Comparison of ENCODE assay signal across 19 cellular contexts in genomic region chr13:25169951-25170553, GRCh38. TPM values are rescaled to one million over a fixed set of nuclear protein-coding genes. Genes with fewer than 3 reads are reported as not detected.
A peak's percentile ranks its signal among the peaks of the same experiment; 100 is the strongest.
DNase-seq lines count a peak whose midpoint lies in the region; ATAC-seq and TF ChIP-seq lines count a peak whose summit lies in the region.
"Had no signal": no experiment of that assay in that cellular context is flagged by ENCODE, and none has a peak within 500 bp of the region (broad histone marks: within the 10 kb centered on the region; RNA-seq: fewer than 3 reads in every experiment).

No MANE protein-coding gene starts in this region.

- H3K36me3 ChIP-seq in HUES48 (ENCODE audit: control insufficient read depth, insufficient read depth, low read length) (no peaks in the 10 kb centered on the region), WERI-Rb-1 (peaks cover 61% of the 10 kb centered on the region), iPS-20b (ENCODE audit: insufficient read depth, low read depth, low read length) (no peaks in the 10 kb centered on the region), right atrium auricular region (no peaks in the 10 kb centered on the region)
- H3K36me3 ChIP-seq: ascending aorta, right lobe of liver, SJSA1 had no signal

- H3K4me1 ChIP-seq in HUES48 (ENCODE audit: control insufficient read depth, insufficient read depth, low read length) (peaks cover 33% of the 10 kb centered on the region), iPS-20b (ENCODE audit: insufficient read depth, low read length) (peaks cover 12% of the 10 kb centered on the region; the same call in 1 of the 2 replicates), right atrium auricular region (peaks cover 0 to 13% of the 10 kb centered on the region in 2 donors)
- H3K4me1 ChIP-seq: ascending aorta, right lobe of liver had no signal

- H3K9me3 Mint-ChIP-seq in stimulated activated effector memory CD8-positive, alpha-beta T cell treated with anti-CD3 and anti-CD28 coated beads, Interleukin-12 subunit alpha, Interleukin-12 subunit beta, amount 100 ng/mL, for 72 hours, result no peaks in the 10 kb centered on the region
- H3K9me3 Mint-ChIP-seq: activated T-cell treated with anti-CD3 and anti-CD28 coated beads, Interleukin-2, amount 50 U/mL, for 4 hours; CD4-positive, alpha-beta T cell had no signal

- H3K9me3 ChIP-seq in HUES48 (ENCODE audit: control insufficient read depth, insufficient read depth, low read length), result no peaks in the 10 kb centered on the region
- no peaks in the 10 kb centered on the region for H3K9me3 ChIP-seq in WERI-Rb-1 (ENCODE audit: severe bottlenecking)
- H3K9me3 ChIP-seq in iPS-20b (ENCODE audit: insufficient read depth, low read depth, low read length), result no peaks in the 10 kb centered on the region
- no peaks in the 10 kb centered on the region for H3K9me3 ChIP-seq in right atrium auricular region
- H3K9me3 ChIP-seq: ascending aorta, right lobe of liver, SJSA1 had no signal

- peaks cover 56% of the 10 kb centered on the region for H3K27me3 ChIP-seq in HUES48 (ENCODE audit: control insufficient read depth, insufficient read depth, low read length)
- no peaks in the 10 kb centered on the region for H3K27me3 ChIP-seq in WERI-Rb-1 (ENCODE audit: insufficient read depth, low read depth, severe bottlenecking)
- peaks cover 57% of the 10 kb centered on the region for H3K27me3 ChIP-seq in iPS-20b (ENCODE audit: insufficient read depth, low read length)
- peaks cover 4 to 26% of the 10 kb centered on the region in 2 donors for H3K27me3 ChIP-seq in right atrium auricular region

- DNase-seq in WERI-Rb-1 (peak; percentile 70), right atrium auricular region (ENCODE audit: low spot score) (no peak)
- DNase-seq in stimulated activated effector memory CD8-positive, alpha-beta T cell treated with anti-CD3 and anti-CD28 coated beads, Interleukin-12 subunit alpha, Interleukin-12 subunit beta, amount 100 ng/mL, for 72 hours (ENCODE audit: low spot score in 2 of 2), result no peak
- no peak for DNase-seq in stimulated activated naive CD4-positive, alpha-beta T cell (lab: John Stamatoyannopoulos, UW)
- DNase-seq: activated CD4-positive, alpha-beta T cell treated with anti-CD3 and anti-CD28 coated beads for 1 hour; activated T-cell treated with anti-CD3 and anti-CD28 coated beads, Interleukin-2, amount 50 U/mL, for 4 hours; GDM1; NCI-H2029 treated with DMSO at 0.1 percent for 48 hours; NK-92 treated with Interleukin-12 subunit alpha and Interleukin-12 subunit beta, amount 100 ng/mL, for 24 hours; right lobe of liver had no signal

- peak overlapping the region; percentile 62 for H3K4me3 ChIP-seq in HUES48 (ENCODE audit: low read depth, low read length)
- peak overlapping the region; percentile 82 for H3K4me3 ChIP-seq in WERI-Rb-1 (ENCODE audit: low read depth, low read length)
- H3K4me3 ChIP-seq in iPS-20b (ENCODE audit: low read length), result peak overlapping the region; percentile 62; the same call in 1 of the 2 replicates
- no peak overlapping the region for H3K4me3 ChIP-seq in right atrium auricular region
- H3K4me3 ChIP-seq: right lobe of liver, SJSA1 had no signal

- ATAC-seq in stimulated activated effector memory CD8-positive, alpha-beta T cell treated with anti-CD3 and anti-CD28 coated beads, Interleukin-12 subunit alpha, Interleukin-12 subunit beta, amount 100 ng/mL, for 72 hours, result peak; percentile 45
- no peak for ATAC-seq in GM18519 (IDR thresholded peaks at IDR 0.05; ENCODE audit: low FRiP score, unreplicated experiment)

- H3K36me3 Mint-ChIP-seq in stimulated activated effector memory CD8-positive, alpha-beta T cell treated with anti-CD3 and anti-CD28 coated beads, Interleukin-12 subunit alpha, Interleukin-12 subunit beta, amount 100 ng/mL, for 72 hours, result no peaks in the 10 kb centered on the region

- H3K4me1 Mint-ChIP-seq in stimulated activated effector memory CD8-positive, alpha-beta T cell treated with anti-CD3 and anti-CD28 coated beads, Interleukin-12 subunit alpha, Interleukin-12 subunit beta, amount 100 ng/mL, for 72 hours, result peaks cover 14% of the 10 kb centered on the region

- no peak overlapping the region for H3K27ac Mint-ChIP-seq in stimulated activated effector memory CD8-positive, alpha-beta T cell treated with anti-CD3 and anti-CD28 coated beads, Interleukin-12 subunit alpha, Interleukin-12 subunit beta, amount 100 ng/mL, for 72 hours
- H3K27ac Mint-ChIP-seq: CD4-positive, alpha-beta T cell had no signal

- no peak overlapping the region for H3K9ac ChIP-seq in HUES48 (ENCODE audit: low read depth, low read length)
- no peak overlapping the region; the same call in 1 of the 2 replicates for H3K9ac ChIP-seq in iPS-20b (ENCODE audit: low read depth, low read length)

- no peak overlapping the region for H3K27ac ChIP-seq in HUES48 (ENCODE audit: low read depth, low read length)
- peak overlapping the region; percentile 97 for H3K27ac ChIP-seq in WERI-Rb-1
- no peak overlapping the region for H3K27ac ChIP-seq in iPS-20b (ENCODE audit: low read length)
- H3K27ac ChIP-seq in right atrium auricular region, result no peak overlapping the region
- H3K27ac ChIP-seq: ascending aorta, HL-60, right lobe of liver, SJSA1 had no signal

- no peak for TF ChIP-seq CTCF in WERI-Rb-1 (IDR thresholded peaks at IDR 0.05; ENCODE audit: low read depth, low read length)
- no peak for TF ChIP-seq CTCF in right atrium auricular region (IDR thresholded peaks at IDR 0.05)

- H3K4me3 Mint-ChIP-seq in stimulated activated effector memory CD8-positive, alpha-beta T cell treated with anti-CD3 and anti-CD28 coated beads, Interleukin-12 subunit alpha, Interleukin-12 subunit beta, amount 100 ng/mL, for 72 hours, result no peak overlapping the region
- H3K4me3 Mint-ChIP-seq: activated T-cell treated with anti-CD3 and anti-CD28 coated beads, Interleukin-2, amount 50 U/mL, for 4 hours; CD4-positive, alpha-beta T cell had no signal

RNA-seq across cellular contexts. Expression of gene AMER2, which starts 2.0 kb away (rescaled TPM):
- total RNA-seq in right atrium auricular region, result not detected
- total RNA-seq: activated T-cell treated with anti-CD3 and anti-CD28 coated beads, Interleukin-2, amount 50 U/mL, for 4 hours; ascending aorta; CD4-positive, alpha-beta T cell; dermis microvascular lymphatic vessel endothelial cell; H4; right lobe of liver; SJSA1 had no signal

Comparison
In these comparisons a context has a peak if more than half of its experiments do, and no peak if none do; other contexts are left out.
1. H3K4me3 ChIP-seq: peak in HUES48 (single experiment), WERI-Rb-1 (single experiment) and iPS-20b (single experiment); none in right atrium auricular region (0 of 2).